In genomic region chr7:155297517-155298287, GRCh38 we compare ENCODE assay signal across 8 cellular contexts. TPM values are rescaled to one million over a fixed set of nuclear protein-coding genes. Genes with fewer than 3 reads are reported as not detected.
DNase-seq lines count a peak whose midpoint lies in the region; ATAC-seq and TF ChIP-seq lines count a peak whose summit lies in the region.

Gene INSIG1, plus strand, starts transcription at chr7:155297878. Its CDS starts 408 bp downstream, at chr7:155298286.

- H3K4me1 Mint-ChIP-seq in immature natural killer cell: peaks cover 49 to 55% of the 10 kb centered on the region in 2 donors

- H3K27me3 ChIP-seq in mammary epithelial cell (ENCODE audit: insufficient read depth, low read length): no peaks in the 10 kb centered on the region

- no peak for TF ChIP-seq CTCF in WI38 (IDR thresholded peaks at IDR 0.05; ENCODE audit: low read depth, low read length)
- TF ChIP-seq CTCF in mammary epithelial cell (conservative IDR thresholded peaks at IDR 0.05 in 1 of 2, IDR thresholded peaks at IDR 0.05 in 1 of 2; ENCODE audit: extremely low read depth in 1 of 2, insufficient read depth in 1 of 2, low read depth in 1 of 2, low read length in 2 of 2): no peak

- peak within 1 kb of the TSS; percentile 89 for H3K4me2 ChIP-seq in mammary epithelial cell (ENCODE audit: insufficient read depth, low read depth, low read length)

- BruUV-seq in mammary epithelial cell (replicated peaks; lab: Mats Ljungman, UMichigan): TSS peak; percentile 23

- H2AFZ ChIP-seq in mammary epithelial cell (ENCODE audit: low read depth, low read length): peak within 1 kb of the TSS; percentile 58

- H3K27ac ChIP-seq in mammary epithelial cell (ENCODE audit: insufficient read depth, low read depth, low read length): peak within 1 kb of the TSS; percentile 83

- H3K36me3 Mint-ChIP-seq in immature natural killer cell: peaks cover 0 to 4% (median 4%) of the 10 kb centered on the region in 3 donors

- H3K27me3 Mint-ChIP-seq in immature natural killer cell (ENCODE audit: low read depth in 3 of 3): peaks cover 16 to 25% (median 24%) of the 10 kb centered on the region in 3 donors

- intact Hi-C loops in mammary epithelial cell (cut with micrococcal nuclease): loop anchor here (1.0 to 5.0 kb wide), 7 partner anchors 39 to 385 kb away; partner anchors contain the start of gene PAXIP1

- H3K4me3 Mint-ChIP-seq in immature natural killer cell: peak within 1 kb of the TSS; percentile 93 to 97 (median 95)

- peaks cover 20% of the 10 kb centered on the region for H3K4me1 ChIP-seq in mammary epithelial cell (ENCODE audit: insufficient read depth, low read length)

- H3K4me3 ChIP-seq in WI38 (ENCODE audit: low read depth, low read length) (peak within 1 kb of the TSS; percentile 75), mammary epithelial cell (replicated peaks in 1 of 3; ENCODE audit: insufficient read depth in 1 of 3, low read depth in 2 of 3, low read length in 3 of 3) (peak within 1 kb of the TSS; percentile 41 to 68 (median 63))

- H3K36me3 ChIP-seq in mammary epithelial cell (ENCODE audit: insufficient read depth, low read length): peaks cover 18% of the 10 kb centered on the region

- peaks cover 7% of the 10 kb centered on the region for H4K20me1 ChIP-seq in mammary epithelial cell (ENCODE audit: insufficient read depth, low read length)

- peak within 1 kb of the TSS; percentile 80 for H3K9ac ChIP-seq in mammary epithelial cell (ENCODE audit: insufficient read depth, low read length)

- peak within 1 kb of the TSS; percentile 97 to 99 (median 98) for H3K27ac Mint-ChIP-seq in immature natural killer cell

- H3K79me2 ChIP-seq in mammary epithelial cell (ENCODE audit: insufficient read depth, low read length): peaks cover 49% of the 10 kb centered on the region

- CTCF ChIA-PET in mammary epithelial cell (lab: Charles Lee; ENCODE audit: low non-redundant PET): interaction anchor here (0.7 kb wide), 2 partner anchors 8 to 10 kb away, joined by 3 to 5 read pairs; no protein-coding TSS in a partner anchor

- ATAC-seq in GM18868 (IDR thresholded peaks at IDR 0.05; ENCODE audit: unreplicated experiment) (peak; percentile 63), HG03103 (IDR thresholded peaks at IDR 0.05; ENCODE audit: low read depth, unreplicated experiment) (peak; percentile 51)

- WGBS in mammary epithelial cell (ENCODE audit: low coverage, missing lambda C conversion rate): 0% methylated on average over 3 of the region's 111 CpGs

- no peaks in the 10 kb centered on the region for H3K9me3 Mint-ChIP-seq in immature natural killer cell

- peak; percentile 98 for DNase-seq in ACHN
- peak; percentile 81 for DNase-seq in NCI-H2171 treated with DMSO at 0.1 percent for 48 hours (lab: John Stamatoyannopoulos, UW)
- peak; percentile 94 for DNase-seq in mammary epithelial cell
- DNase-seq in immature natural killer cell: peak; percentile 95 to 97 (median 97)
- DNase-seq in stimulated activated CD4-positive, alpha-beta T cell treated with anti-CD3 and anti-CD28 coated beads, Interleukin-12 subunit alpha, Interleukin-12 subunit beta, amount 100 ng/mL, for 4 hours: peak; percentile 92

- dilution Hi-C loops in mammary epithelial cell (cut with HindIII; ENCODE audit: low sequenced_read_pairs): no loop called here

- H3K9me3 ChIP-seq in mammary epithelial cell (replicated peaks; ENCODE audit: insufficient read depth, low read length): no peaks in the 10 kb centered on the region

- in situ Hi-C loops in ACHN (cut with HindIII; ENCODE audit: low pct_ligation_motif_present, low pct_unique_long_range_greater_than_20kb, low sequenced_read_pairs) (no loop called here), mammary epithelial cell (cut with MboI; ENCODE audit: low sequenced_read_pairs in 2 of 2) (no loop called here)

RNA-seq across cellular contexts. Expression of gene INSIG1, which starts in this region (rescaled TPM):
- total RNA-seq in mammary epithelial cell: 10 to 100 TPM; 64.8 to 71.7 TPM
- polyA plus RNA-seq in mammary epithelial cell (89.4 TPM), immature natural killer cell (10 to 100 TPM; 63.9 to 90.8 (median 66.6) TPM)
- 157 TPM for polyA minus RNA-seq in mammary epithelial cell

Comparison
In these comparisons a context has a peak if more than half of its experiments do, and no peak if none do; other contexts are left out.
1. Peak in every context shown above with its lines: DNase-seq, ATAC-seq, H3K4me3 ChIP-seq and H3K27ac ChIP-seq.